20 cellular contexts compared by ENCODE assay signal in the genomic region with DNA sequence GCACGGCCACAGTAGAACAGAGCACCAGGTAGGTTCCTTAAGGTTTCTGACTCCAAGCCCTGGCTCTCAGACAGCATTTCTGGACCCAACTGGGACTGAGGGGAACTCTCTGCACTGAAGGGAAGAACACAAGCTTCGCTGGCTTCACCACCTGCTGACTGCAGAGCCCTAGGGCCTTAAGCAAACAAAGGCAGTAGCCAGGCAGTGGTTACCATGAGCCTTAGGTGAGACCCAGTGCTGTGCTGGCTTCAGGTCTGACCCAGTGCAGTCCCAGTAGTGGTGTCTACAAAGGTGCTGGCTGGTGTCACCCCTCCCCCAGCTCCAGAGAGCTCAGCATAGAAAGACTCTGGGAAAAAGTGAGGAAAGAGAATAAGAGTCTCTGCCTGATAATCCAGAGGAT. TPM values are rescaled to one million over a fixed set of nuclear protein-coding genes. Genes with fewer than 3 reads are reported as not detected.
A peak's percentile ranks its signal among the peaks of the same experiment; 100 is the strongest.
DNase-seq lines count a peak whose midpoint lies in the region; ATAC-seq and TF ChIP-seq lines count a peak whose summit lies in the region.
"Had no signal": no experiment of that assay in that cellular context is flagged by ENCODE, and none has a peak within 500 bp of the region (broad histone marks: within the 10 kb centered on the region; RNA-seq: fewer than 3 reads in every experiment).

No MANE protein-coding gene starts in this region.

- H3K4me3 Mint-ChIP-seq in endodermal cell, result no peak overlapping the region
- H3K4me3 Mint-ChIP-seq in stimulated activated effector memory CD8-positive, alpha-beta T cell treated with anti-CD3 and anti-CD28 coated beads, Interleukin-12 subunit alpha, Interleukin-12 subunit beta, amount 100 ng/mL, for 72 hours, result no peak overlapping the region
- H3K4me3 Mint-ChIP-seq: IgD-negative memory B cell had no signal

- H3K36me3 ChIP-seq in GM23248 (ENCODE audit: low read depth) (peaks cover 86% of the 10 kb centered on the region), endodermal cell (ENCODE audit: control insufficient read depth, insufficient read depth, low read length) (peaks cover 56% of the 10 kb centered on the region), BE2C (peaks cover 13% of the 10 kb centered on the region), H7 (replicated peaks; ENCODE audit: control insufficient read depth, insufficient read depth, low read length) (no peaks in the 10 kb centered on the region)

- H3K79me2 ChIP-seq in GM23248 (ENCODE audit: insufficient read depth), result peaks cover 90% of the 10 kb centered on the region

- H3K9me3 ChIP-seq in GM23248 (ENCODE audit: low read depth) (no peaks in the 10 kb centered on the region), endodermal cell (ENCODE audit: control insufficient read depth, low read length) (no peaks in the 10 kb centered on the region), BE2C (no peaks in the 10 kb centered on the region; the same call in 1 of the 2 replicates)

- 95 to 97% methylated on average over 2 of the region's 2 CpGs for WGBS in GM23248 (ENCODE audit: low coverage in 1 of 2, low lambda C conversion rate in 2 of 2, missing lambda C conversion rate in 2 of 2), 2 experiments
- WGBS in endodermal cell (ENCODE audit: insufficient coverage in 1 of 2, insufficient read length in 1 of 2), 2 experiments, result 86 to 90% methylated on average over 2 of the region's 2 CpGs

- no peak overlapping the region for H3K9ac ChIP-seq in GM23248
- H3K9ac ChIP-seq in endodermal cell (ENCODE audit: extremely low read depth, low read length, poor library complexity, severe bottlenecking), result no peak overlapping the region

- H3K27ac ChIP-seq in GM23248, result peak overlapping the region; percentile 16
- H3K27ac ChIP-seq in endodermal cell (ENCODE audit: low read depth, low read length), result no peak overlapping the region

- no peaks in the 10 kb centered on the region for H3K9me2 ChIP-seq in GM23248 (ENCODE audit: insufficient read depth)

- H3K4me1 ChIP-seq in GM23248 (ENCODE audit: insufficient read depth) (no peaks in the 10 kb centered on the region), endodermal cell (ENCODE audit: control insufficient read depth, insufficient read depth, low read length) (peaks cover 4% of the 10 kb centered on the region), BE2C (no peaks in the 10 kb centered on the region)

- in situ Hi-C loops in GM23248 (cut with MboI), result no loop called here

- peaks cover 16% of the 10 kb centered on the region for H3K4me1 Mint-ChIP-seq in endodermal cell
- H3K4me1 Mint-ChIP-seq in stimulated activated effector memory CD8-positive, alpha-beta T cell treated with anti-CD3 and anti-CD28 coated beads, Interleukin-12 subunit alpha, Interleukin-12 subunit beta, amount 100 ng/mL, for 72 hours, result peaks cover 10% of the 10 kb centered on the region

- TF ChIP-seq CTCF in endodermal cell (conservative IDR thresholded peaks at IDR 0.05) (no peak), BE2C (IDR thresholded peaks at IDR 0.05; ENCODE audit: low read depth, low read length) (no peak)

- no peak overlapping the region for H2AFZ ChIP-seq in GM23248

- H3K9me3 Mint-ChIP-seq in endodermal cell, result peaks cover 3% of the 10 kb centered on the region
- H3K9me3 Mint-ChIP-seq in stimulated activated effector memory CD8-positive, alpha-beta T cell treated with anti-CD3 and anti-CD28 coated beads, Interleukin-12 subunit alpha, Interleukin-12 subunit beta, amount 100 ng/mL, for 72 hours, result no peaks in the 10 kb centered on the region

- DNase-seq in GM23248 (no peak), NCI-H146 (lab: John Stamatoyannopoulos, UW) (peak; percentile 53), endodermal cell (peak; percentile 48), C1 segment of cervical spinal cord (lab: John Stamatoyannopoulos, UW) (no peak), BE2C (no peak), H7 (no peak)
- no peak for DNase-seq in stimulated activated effector memory CD8-positive, alpha-beta T cell treated with anti-CD3 and anti-CD28 coated beads, Interleukin-12 subunit alpha, Interleukin-12 subunit beta, amount 100 ng/mL, for 72 hours (ENCODE audit: low spot score in 2 of 2)
- DNase-seq: ACHN, Calu3, Karpas-422, NCI-H1436, NCI-H2081, NCI-H2171 treated with DMSO at 0.1 percent for 48 hours, NCI-H446, NCI-H748 treated with DMSO at 0.1 percent for 48 hours, OCI-M1, SIG-M5, T-helper 1 cell had no signal

- no peak overlapping the region for H3K4me2 ChIP-seq in GM23248 (ENCODE audit: unreplicated experiment)

- H4K20me1 ChIP-seq in GM23248 (ENCODE audit: insufficient read depth), result no peaks in the 10 kb centered on the region

- no peak for ATAC-seq in stimulated activated effector memory CD8-positive, alpha-beta T cell treated with anti-CD3 and anti-CD28 coated beads, Interleukin-12 subunit alpha, Interleukin-12 subunit beta, amount 100 ng/mL, for 72 hours
- ATAC-seq: HCT116 had no signal

- peaks cover 44% of the 10 kb centered on the region for H3K36me3 Mint-ChIP-seq in endodermal cell (ENCODE audit: low read depth)
- H3K36me3 Mint-ChIP-seq in stimulated activated effector memory CD8-positive, alpha-beta T cell treated with anti-CD3 and anti-CD28 coated beads, Interleukin-12 subunit alpha, Interleukin-12 subunit beta, amount 100 ng/mL, for 72 hours, result peaks cover 74% of the 10 kb centered on the region

- H3K27me3 ChIP-seq in GM23248 (replicated peaks; ENCODE audit: insufficient read depth) (no peaks in the 10 kb centered on the region), endodermal cell (ENCODE audit: control insufficient read depth, insufficient read depth, low read length, poor library complexity, severe bottlenecking) (no peaks in the 10 kb centered on the region), BE2C (no peaks in the 10 kb centered on the region; the same call in 1 of the 2 replicates), H7 (ENCODE audit: control insufficient read depth, insufficient read depth, low read length) (no peaks in the 10 kb centered on the region)

- H3K4me3 ChIP-seq in GM23248 (no peak overlapping the region), endodermal cell (ENCODE audit: low read length) (no peak overlapping the region), BE2C (ENCODE audit: low read depth, low read length) (no peak overlapping the region), H7 (ENCODE audit: insufficient read depth, low read depth, low read length) (no peak overlapping the region)

- H3K27me3 Mint-ChIP-seq in endodermal cell (ENCODE audit: insufficient read depth), result no peaks in the 10 kb centered on the region
- H3K27me3 Mint-ChIP-seq: IgD-negative memory B cell had no signal

- peaks cover 88% of the 10 kb centered on the region for H3F3A ChIP-seq in GM23248 (ENCODE audit: insufficient read depth)

- H3K27ac Mint-ChIP-seq in endodermal cell, result no peak overlapping the region
- peak overlapping the region; percentile 71 for H3K27ac Mint-ChIP-seq in stimulated activated effector memory CD8-positive, alpha-beta T cell treated with anti-CD3 and anti-CD28 coated beads, Interleukin-12 subunit alpha, Interleukin-12 subunit beta, amount 100 ng/mL, for 72 hours

RNA-seq across cellular contexts. Expression of a gene that starts 59.5 kb away (rescaled TPM):
- 14.6 and 15.7 TPM in 2 replicates for total RNA-seq in GM23248 (2014; rRNA removed; shearing (Covaris generic))
- polyA plus RNA-seq in GM23248 (2016; fragmentation: Nextera tagmentation; extraction: Ambion mirVana), result 9.4 and 10.1 TPM in 2 replicates
- total RNA-seq in endodermal cell, result 10 to 100 TPM; 30.2 to 36.7 TPM
- polyA plus RNA-seq in endodermal cell (2013, experiment 1 of 2), result 29.7 TPM
- polyA plus RNA-seq in endodermal cell (2013, experiment 2 of 2), result 26.4 TPM
- 18.1 TPM for polyA plus RNA-seq in BE2C (2012; ENCODE audit: insufficient read depth, insufficient read length, low read depth)
- total RNA-seq in H7 (2014; rRNA removed; shearing (Covaris generic)), result 30.0 and 54.2 TPM in 2 replicates

Comparison
In these comparisons a context has a peak if more than half of its experiments do, and no peak if none do; other contexts are left out.
1. DNase-seq: peak in NCI-H146 (single experiment) and endodermal cell (single experiment); none in GM23248 (single experiment), stimulated activated effector memory CD8-positive, alpha-beta T cell treated with anti-CD3 and anti-CD28 coated beads, Interleukin-12 subunit alpha, Interleukin-12 subunit beta, amount 100 ng/mL, for 72 hours (0 of 2), C1 segment of cervical spinal cord (0 of 14), BE2C (single experiment) and H7 (single experiment).